Comparison of ENCODE assay signal across 8 cellular contexts in the genomic region with DNA sequence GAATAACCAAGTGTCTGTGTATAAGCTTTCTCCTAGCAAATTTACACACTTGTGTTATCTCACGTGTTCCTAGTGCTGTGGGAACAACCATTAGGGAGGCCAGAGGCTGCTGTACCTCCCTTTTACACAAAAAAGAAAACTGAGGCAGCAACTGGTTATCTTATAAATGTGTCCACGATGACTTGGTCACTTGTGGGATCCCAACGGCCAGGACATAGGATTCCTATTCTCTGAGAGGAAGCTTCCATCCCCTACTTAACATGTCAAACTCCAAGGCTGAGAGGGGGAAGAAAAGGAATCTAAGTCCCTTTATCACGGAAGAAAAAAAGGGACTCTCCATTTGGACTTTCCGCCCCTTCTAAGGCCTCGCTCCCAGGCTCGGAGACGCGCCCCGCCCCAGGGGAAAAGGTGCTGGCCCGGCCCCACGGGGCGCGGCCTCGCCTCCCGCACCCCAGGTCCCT. TPM values are rescaled to one million over a fixed set of nuclear protein-coding genes. Genes with fewer than 3 reads are reported as not detected.
A peak's percentile ranks its signal among the peaks of the same experiment; 100 is the strongest.
DNase-seq lines count a peak whose midpoint lies in the region; ATAC-seq lines count a peak whose summit lies in the region.

No MANE protein-coding gene starts in this region.

- H4K20me1 ChIP-seq in BLaER1: no peaks in the 10 kb centered on the region

- H3K36me3 ChIP-seq in BLaER1: no peaks in the 10 kb centered on the region
- H3K36me3 ChIP-seq in iPS DF 6.9 (ENCODE audit: control insufficient read depth, insufficient read depth, low read length): no peaks in the 10 kb centered on the region

- H3K27ac ChIP-seq in BLaER1 (peak overlapping the region; percentile 94), iPS DF 6.9 (ENCODE audit: low read length) (no peak overlapping the region)

- peak overlapping the region; percentile 75 for H3K4me3 ChIP-seq in BLaER1
- peak overlapping the region; percentile 74; the same call in 1 of the 2 replicates for H3K4me3 ChIP-seq in iPS DF 6.9 (ENCODE audit: low read length)

- peaks cover 2% of the 10 kb centered on the region for H3K36me3 Mint-ChIP-seq in activated naive CD8-positive, alpha-beta T cell treated with anti-CD3 and anti-CD28 coated beads for 36 hours
- H3K36me3 Mint-ChIP-seq in stimulated activated naive B cell treated with anti-CD40 and anti-IgM and Interleukin-4, amounts not matched to agents 10 μg/mL and 1 μg/mL and 100 μg/mL, for 72 hours: no peaks in the 10 kb centered on the region

- H3K4me1 Mint-ChIP-seq in activated naive CD8-positive, alpha-beta T cell treated with anti-CD3 and anti-CD28 coated beads for 36 hours: peaks cover 18% of the 10 kb centered on the region
- peaks cover 8 to 17% of the 10 kb centered on the region in 2 donors for H3K4me1 Mint-ChIP-seq in stimulated activated naive B cell treated with anti-CD40 and anti-IgM and Interleukin-4, amounts not matched to agents 10 μg/mL and 1 μg/mL and 100 μg/mL, for 72 hours

- H3K27me3 ChIP-seq in BLaER1 (no peaks in the 10 kb centered on the region), iPS DF 6.9 (ENCODE audit: control insufficient read depth, insufficient read depth, low read length) (no peaks in the 10 kb centered on the region)

- H3K27ac Mint-ChIP-seq in activated naive CD8-positive, alpha-beta T cell treated with anti-CD3 and anti-CD28 coated beads for 36 hours: peak overlapping the region; percentile 97
- H3K27ac Mint-ChIP-seq in stimulated activated naive B cell treated with anti-CD40 and anti-IgM and Interleukin-4, amounts not matched to agents 10 μg/mL and 1 μg/mL and 100 μg/mL, for 72 hours: peak overlapping the region; percentile 99

- H3K9me3 ChIP-seq in BLaER1 (no peaks in the 10 kb centered on the region), iPS DF 6.9 (ENCODE audit: control insufficient read depth, insufficient read depth, low read length) (no peaks in the 10 kb centered on the region)

- H3K9me3 Mint-ChIP-seq in activated naive CD8-positive, alpha-beta T cell treated with anti-CD3 and anti-CD28 coated beads for 36 hours: no peaks in the 10 kb centered on the region
- H3K9me3 Mint-ChIP-seq in stimulated activated naive B cell treated with anti-CD40 and anti-IgM and Interleukin-4, amounts not matched to agents 10 μg/mL and 1 μg/mL and 100 μg/mL, for 72 hours: no peaks in the 10 kb centered on the region

- no peaks in the 10 kb centered on the region for H3K27me3 Mint-ChIP-seq in activated naive CD8-positive, alpha-beta T cell treated with anti-CD3 and anti-CD28 coated beads for 36 hours
- H3K27me3 Mint-ChIP-seq in stimulated activated naive B cell treated with anti-CD40 and anti-IgM and Interleukin-4, amounts not matched to agents 10 μg/mL and 1 μg/mL and 100 μg/mL, for 72 hours: no peaks in the 10 kb centered on the region

- WGBS in iPS DF 6.9 (ENCODE audit: insufficient coverage, insufficient read length): no CpG with 5 or more reads among the region's 16 CpGs

- H3K4me3 Mint-ChIP-seq in activated naive CD8-positive, alpha-beta T cell treated with anti-CD3 and anti-CD28 coated beads for 36 hours: peak overlapping the region; percentile 83
- peak overlapping the region; percentile 96 for H3K4me3 Mint-ChIP-seq in stimulated activated naive B cell treated with anti-CD40 and anti-IgM and Interleukin-4, amounts not matched to agents 10 μg/mL and 1 μg/mL and 100 μg/mL, for 72 hours

- H3K9ac ChIP-seq in BLaER1: peak overlapping the region; percentile 85

- ATAC-seq in GM19328 (IDR thresholded peaks at IDR 0.05; ENCODE audit: unreplicated experiment) (peak; percentile 83), HG03280 (IDR thresholded peaks at IDR 0.05; ENCODE audit: unreplicated experiment) (peak; percentile 85)
- peak; percentile 79 to 80 for ATAC-seq in stimulated activated naive B cell treated with anti-CD40 and anti-IgM and Interleukin-4, amounts not matched to agents 10 μg/mL and 1 μg/mL and 100 μg/mL, for 72 hours (replicated peaks)

- H3K4me2 ChIP-seq in BLaER1: peak overlapping the region; percentile 94

- no peak for DNase-seq in activated naive CD8-positive, alpha-beta T cell treated with anti-CD3 and anti-CD28 coated beads for 36 hours
- no peak for DNase-seq in iPS DF 6.9 (ENCODE audit: low read depth, low spot score)
- peak; percentile 1 for DNase-seq in stimulated activated naive B cell treated with anti-CD40 and anti-IgM and Interleukin-4, amounts not matched to agents 10 μg/mL and 1 μg/mL and 100 μg/mL, for 72 hours
- DNase-seq in NCI-H526 treated with DMSO at 0.1 percent for 48 hours (lab: John Stamatoyannopoulos, UW): no peak
- no peak for DNase-seq in epidermal melanocyte (ENCODE audit: insufficient read length, low spot score)

- H3K4me1 ChIP-seq in BLaER1 (peaks cover 12% of the 10 kb centered on the region; the same call in 1 of the 2 replicates), iPS DF 6.9 (ENCODE audit: control insufficient read depth, insufficient read depth, low read length) (peaks cover 1% of the 10 kb centered on the region; the same call in 1 of the 2 replicates)

RNA-seq across cellular contexts. Expression of a gene that starts 0.4 kb away (rescaled TPM):
- total RNA-seq in activated naive CD8-positive, alpha-beta T cell treated with anti-CD3 and anti-CD28 coated beads for 36 hours: 1 to 10 TPM; 2.1 to 2.5 TPM
